Comparison of ENCODE assay signal across 9 cellular contexts in genomic region chr14:24432259-24433131, GRCh38. TPM values are rescaled to one million over a fixed set of nuclear protein-coding genes. Genes with fewer than 3 reads are reported as not detected.
DNase-seq lines count a peak whose midpoint lies in the region; ATAC-seq, FAIRE-seq and TF ChIP-seq lines count a peak whose summit lies in the region.
"Had no signal": no experiment of that assay in that cellular context is flagged by ENCODE, and none has a peak within 500 bp of the region (broad histone marks: within the 10 kb centered on the region; RNA-seq: fewer than 3 reads in every experiment).

No MANE protein-coding gene starts in this region.

- H4K20me1 ChIP-seq in HepG2 (ENCODE audit: insufficient read depth, low read length): peaks cover 16% of the 10 kb centered on the region

- no peak overlapping the region for H3K9ac ChIP-seq in HepG2 (ENCODE audit: insufficient read depth, low read depth, low read length)

- H2AFZ ChIP-seq in HepG2 (ENCODE audit: low read length): no peak overlapping the region

- H3K27me3 ChIP-seq in HepG2 (ENCODE audit: control insufficient read depth in 1 of 2, insufficient read depth in 2 of 2, low read length in 2 of 2) (no peaks in the 10 kb centered on the region; a peak in 1 of 5 replicates), suprapubic skin (no peaks in the 10 kb centered on the region)

- DNase-seq in activated T-cell treated with anti-CD3 and anti-CD28 coated beads, Interleukin-2, amount 50 U/mL, for 24 hours: no peak
- DNase-seq in activated T-cell treated with anti-CD3 and anti-CD28 coated beads for 4 hours (no peak), astrocyte of the cerebellum (ENCODE audit: low read depth) (no peak), HepG2 (ENCODE audit: low spot score) (no peak), suprapubic skin (ENCODE audit: low spot score in 2 of 2) (peak in 1 of 2 donors; percentile 78), SW480 (ENCODE audit: low spot score) (no peak), NCI-H2081 treated with DMSO at 0.1 percent for 48 hours (lab: John Stamatoyannopoulos, UW) (no peak), NCI-H1694 treated with DMSO at 0.1 percent for 48 hours (lab: John Stamatoyannopoulos, UW) (no peak)

- H3K4me1 ChIP-seq in HepG2 (ENCODE audit: insufficient read depth, low read length): peaks cover 44% of the 10 kb centered on the region
- H3K4me1 ChIP-seq in suprapubic skin: peaks cover 68% of the 10 kb centered on the region

- no peaks in the 10 kb centered on the region for H3K9me3 Mint-ChIP-seq in activated T-cell treated with anti-CD3 and anti-CD28 coated beads, Interleukin-2, amount 50 U/mL, for 24 hours
- H3K9me3 Mint-ChIP-seq: activated naive CD8-positive, alpha-beta T cell treated with anti-CD3 and anti-CD28 coated beads, Interleukin-2, amount 10 ng/mL, durations not matched to agents 7 days and 5 days had no signal

- intact Hi-C loops in HepG2 (cut with micrococcal nuclease; ENCODE audit: unreplicated experiment): loop anchor here (10.0 kb wide), 1 partner anchor 848 kb away; no protein-coding TSS in a partner anchor

- H3K36me3 ChIP-seq in HepG2 (replicated peaks in 1 of 2; ENCODE audit: control insufficient read depth in 1 of 2, insufficient read depth in 2 of 2, low read length in 2 of 2): peaks cover 29 to 37% of the 10 kb centered on the region in 2 experiments
- H3K36me3 ChIP-seq in suprapubic skin: peaks cover 44% of the 10 kb centered on the region

- peak overlapping the region; percentile 97 for H3K27ac Mint-ChIP-seq in activated T-cell treated with anti-CD3 and anti-CD28 coated beads, Interleukin-2, amount 50 U/mL, for 24 hours

- ATAC-seq in HepG2: no peak

- TF ChIP-seq EP300 in HepG2 (IDR thresholded peaks at IDR 0.05; ENCODE audit: low read depth in 2 of 2, low read length in 2 of 2) (no peak), HepG2 (CRISPR knock-in tag; IDR thresholded peaks at IDR 0.05; ENCODE audit: borderline replicate concordance) (no peak), suprapubic skin (IDR thresholded peaks at IDR 0.05) (no peak)

- H3K27ac ChIP-seq in HepG2 (ENCODE audit: extremely low read length, insufficient read depth, low read length) (no peak overlapping the region), suprapubic skin (no peak overlapping the region)

- TF ChIP-seq POLR2A in HepG2 (IDR thresholded peaks at IDR 0.05; ENCODE audit: insufficient read depth in 1 of 2, low read depth in 2 of 2, low read length in 2 of 2) (no peak), suprapubic skin (IDR thresholded peaks at IDR 0.05) (no peak)

- peak overlapping the region; percentile 86 for H3K4me2 ChIP-seq in HepG2 (ENCODE audit: low read depth, low read length)

- in situ Hi-C loops in astrocyte of the cerebellum (cut with HindIII; ENCODE audit: low sequenced_read_pairs) (loop anchor here (10.0 kb wide), 1 partner anchor 228 kb away; the partner anchor contains the start of gene TSSK4), HepG2 (cut with HindIII; ENCODE audit: extremely low pct_ligation_motif_present, low pct_unique_long_range_greater_than_20kb) (loop anchor here (5.0 to 10.0 kb wide), 3 partner anchors 65 to 188 kb away; partner anchors contain the start of genes NFATC4 and TINF2)

- H3K4me1 Mint-ChIP-seq in activated T-cell treated with anti-CD3 and anti-CD28 coated beads, Interleukin-2, amount 50 U/mL, for 24 hours (ENCODE audit: low read depth): peaks cover 43% of the 10 kb centered on the region

- BruUV-seq in HepG2 (replicated peaks; lab: Mats Ljungman, UMichigan): no TSS peak

- peaks cover 6% of the 10 kb centered on the region for H3K79me2 ChIP-seq in HepG2 (ENCODE audit: insufficient read depth, low read length)

- H3K9me3 ChIP-seq in HepG2 (ENCODE audit: low read length) (no peaks in the 10 kb centered on the region), suprapubic skin (no peaks in the 10 kb centered on the region)

- TF ChIP-seq CTCF in astrocyte of the cerebellum (IDR thresholded peaks at IDR 0.05; ENCODE audit: low read depth, low read length, missing control alignments) (no peak), HepG2 (CRISPR knock-in tag; IDR thresholded peaks at IDR 0.05) (no peak), suprapubic skin (IDR thresholded peaks at IDR 0.05) (no peak)

- POLR2A ChIA-PET in HepG2 (lab: Yijun Ruan, JAX): interaction anchor here (0.7 to 9.1 kb wide), 34 partner anchors 9 to 1593 kb away, joined by 3 to 242 read pairs (median 6); partner anchors contain the start of genes ACIN1, C14orf119, CHMP4A and CIDEB

- 93% methylated on average over 24 of the region's 24 CpGs for WGBS in HepG2 (ENCODE audit: low lambda C conversion rate)
- WGBS in suprapubic skin: 68% methylated on average over 18 of the region's 24 CpGs

- no peak for FAIRE-seq in HepG2 (lab: Jason Lieb, UNC)

- TF ChIP-seq RAD21 in HepG2 (CRISPR knock-in tag; IDR thresholded peaks at IDR 0.05): no peak

- H3K4me3 ChIP-seq in astrocyte of the cerebellum (ENCODE audit: low read depth, low read length) (peak overlapping the region; percentile 74), HepG2 (replicated peaks in 1 of 3; ENCODE audit: insufficient read depth in 1 of 3, low read depth in 2 of 3, low read length in 3 of 3) (peak overlapping the region in 1 of 3 experiments; percentile 80; a peak in 1 of 6 replicates), suprapubic skin (peak overlapping the region; percentile 87)

- H3K36me3 Mint-ChIP-seq in activated T-cell treated with anti-CD3 and anti-CD28 coated beads, Interleukin-2, amount 50 U/mL, for 24 hours (ENCODE audit: low read depth): peaks cover 70% of the 10 kb centered on the region

- H3K4me3 Mint-ChIP-seq in activated T-cell treated with anti-CD3 and anti-CD28 coated beads, Interleukin-2, amount 50 U/mL, for 24 hours: peak overlapping the region; percentile 91

- CTCF ChIA-PET in HepG2 (lab: Yijun Ruan, JAX; ENCODE audit: low intra/inter-chr PET ratio, low total read pairs): interaction anchor here (1.1 to 11.8 kb wide), 5 partner anchors 8 to 125 kb away, joined by 3 to 295 read pairs (median 8); partner anchors contain the start of genes ADCY4, CIDEB and NFATC4

- H3K27me3 Mint-ChIP-seq in activated T-cell treated with anti-CD3 and anti-CD28 coated beads, Interleukin-2, amount 50 U/mL, for 24 hours: no peaks in the 10 kb centered on the region
- H3K27me3 Mint-ChIP-seq: activated naive CD8-positive, alpha-beta T cell treated with anti-CD3 and anti-CD28 coated beads, Interleukin-2, amount 10 ng/mL, durations not matched to agents 7 days and 5 days had no signal

RNA-seq across cellular contexts. Expression of gene KHNYN, which starts 2.7 kb away (rescaled TPM):
- total RNA-seq in HepG2 (2016; rRNA removed; fragmentation: Illumina TruSeq; extraction: Trizol) (72.2 and 75.7 TPM in 2 replicates), suprapubic skin (100 to 1,000 TPM in 1 of 4 donors, 10 to 100 TPM in 3; 56.7 to 145 (median 84.3) TPM)
- 10.2 and 10.7 TPM in 2 replicates for total RNA-seq in HepG2 (2016; cell fraction: cytosol; rRNA removed; fragmentation: Illumina TruSeq; extraction: Trizol; ENCODE audit: low read depth)
- 60.0 and 78.8 TPM in 2 replicates for total RNA-seq in HepG2 (2016; cell fraction: insoluble cytoplasmic fraction; rRNA removed; fragmentation: Illumina TruSeq; extraction: Trizol)
- 35.9 and 40.5 TPM in 2 replicates for total RNA-seq in HepG2 (2016; cell fraction: membrane; rRNA removed; fragmentation: Illumina TruSeq; extraction: Trizol)
- total RNA-seq in HepG2 (2016; cell fraction: nucleus; rRNA removed; fragmentation: Illumina TruSeq; extraction: Trizol): 62.0 and 78.7 TPM in 2 replicates
- 52.8 and 76.4 TPM in 2 replicates for polyA plus RNA-seq in HepG2 (2011; rRNA removed)
- 36.1 and 40.8 TPM in 2 replicates for polyA plus RNA-seq in HepG2 (2011; cell fraction: cytosol; rRNA removed)
- polyA plus RNA-seq in HepG2 (2011; cell fraction: nucleus; rRNA removed): 158 and 160 TPM in 2 replicates
- polyA plus RNA-seq in HepG2 (2012): 82.6 and 83.5 TPM in 2 replicates
- polyA plus RNA-seq in HepG2 (2016; cell fraction: cytosol; fragmentation: Illumina TruSeq; extraction: Trizol; ENCODE audit: low read depth): 4.7 and 5.4 TPM in 2 replicates
- polyA plus RNA-seq in HepG2 (2016; cell fraction: insoluble cytoplasmic fraction; fragmentation: Illumina TruSeq; extraction: Trizol; ENCODE audit: low read depth): 37.4 and 41.5 TPM in 2 replicates
- polyA plus RNA-seq in HepG2 (2016; cell fraction: membrane; fragmentation: Illumina TruSeq; extraction: Trizol; ENCODE audit: low read depth): 19.0 and 20.9 TPM in 2 replicates
- polyA plus RNA-seq in HepG2 (2016; cell fraction: nucleus; fragmentation: Illumina TruSeq; extraction: Trizol; ENCODE audit: insufficient read depth, low read depth): 71.6 and 72.4 TPM in 2 replicates
- 29.4 and 108 TPM in 2 replicates for polyA minus RNA-seq in HepG2 (2011; rRNA and poly(A)+ RNA removed; ENCODE audit: low replicate concordance)
- polyA minus RNA-seq in HepG2 (2011; cell fraction: cytosol; rRNA and poly(A)+ RNA removed): 32.8 and 41.4 TPM in 2 replicates
- 109 and 126 TPM in 2 replicates for polyA minus RNA-seq in HepG2 (2011; cell fraction: nucleus; rRNA and poly(A)+ RNA removed)

RNA-seq across cellular contexts. Expression of gene CBLN3, which starts 3.0 kb away (rescaled TPM):
- total RNA-seq in HepG2 (2016; rRNA removed; fragmentation: Illumina TruSeq; extraction: Trizol): 0.45 and 0.66 TPM in 2 replicates
- total RNA-seq in HepG2 (2016; cell fraction: cytosol; rRNA removed; fragmentation: Illumina TruSeq; extraction: Trizol; ENCODE audit: low read depth): 0.62 and 0.81 TPM in 2 replicates
- 0.58 and 0.78 TPM in 2 replicates for total RNA-seq in HepG2 (2016; cell fraction: insoluble cytoplasmic fraction; rRNA removed; fragmentation: Illumina TruSeq; extraction: Trizol)
- total RNA-seq in HepG2 (2016; cell fraction: membrane; rRNA removed; fragmentation: Illumina TruSeq; extraction: Trizol): 1.3 TPM in 2 replicates
- total RNA-seq in HepG2 (2016; cell fraction: nucleus; rRNA removed; fragmentation: Illumina TruSeq; extraction: Trizol): 0.47 and 0.60 TPM in 2 replicates
- 0.74 and 0.98 TPM in 2 replicates for polyA plus RNA-seq in HepG2 (2011; rRNA removed)
- polyA plus RNA-seq in HepG2 (2011; cell fraction: cytosol; rRNA removed): 0.71 and 0.97 TPM in 2 replicates
- polyA plus RNA-seq in HepG2 (2011; cell fraction: nucleus; rRNA removed): 1.3 and 1.8 TPM in 2 replicates
- polyA plus RNA-seq in HepG2 (2012): 0.77 and 1.9 TPM in 2 replicates
- polyA plus RNA-seq in HepG2 (2016; cell fraction: cytosol; fragmentation: Illumina TruSeq; extraction: Trizol; ENCODE audit: low read depth): 0.70 and 0.86 TPM in 2 replicates
- 0.62 and 1.3 TPM in 2 replicates for polyA plus RNA-seq in HepG2 (2016; cell fraction: insoluble cytoplasmic fraction; fragmentation: Illumina TruSeq; extraction: Trizol; ENCODE audit: low read depth)
- 1.4 TPM in 2 replicates for polyA plus RNA-seq in HepG2 (2016; cell fraction: membrane; fragmentation: Illumina TruSeq; extraction: Trizol; ENCODE audit: low read depth)
- 1.3 and 1.6 TPM in 2 replicates for polyA plus RNA-seq in HepG2 (2016; cell fraction: nucleus; fragmentation: Illumina TruSeq; extraction: Trizol; ENCODE audit: insufficient read depth, low read depth)
- 0.37 and 0.92 TPM in 2 replicates for polyA minus RNA-seq in HepG2 (2011; rRNA and poly(A)+ RNA removed; ENCODE audit: low replicate concordance)
- 0.30 and 0.35 TPM in 2 replicates for polyA minus RNA-seq in HepG2 (2011; cell fraction: cytosol; rRNA and poly(A)+ RNA removed)
- 0.52 and 0.75 TPM in 2 replicates for polyA minus RNA-seq in HepG2 (2011; cell fraction: nucleus; rRNA and poly(A)+ RNA removed)
- 1 to 10 TPM in 1 of 4 donors, under 1 TPM in 2, not detected in 1; 0.30 to 2.6 (median 0.93) TPM for total RNA-seq in suprapubic skin

RNA-seq across cellular contexts. Expression of gene SDR39U1, which starts 10.1 kb away (rescaled TPM):
- total RNA-seq in HepG2 (2016; rRNA removed; fragmentation: Illumina TruSeq; extraction: Trizol) (25.0 and 34.4 TPM in 2 replicates), suprapubic skin (10 to 100 TPM; 30.1 to 82.3 (median 38.6) TPM)
- 13.3 and 16.3 TPM in 2 replicates for total RNA-seq in HepG2 (2016; cell fraction: cytosol; rRNA removed; fragmentation: Illumina TruSeq; extraction: Trizol; ENCODE audit: low read depth)
- total RNA-seq in HepG2 (2016; cell fraction: insoluble cytoplasmic fraction; rRNA removed; fragmentation: Illumina TruSeq; extraction: Trizol): 19.5 and 33.3 TPM in 2 replicates
- total RNA-seq in HepG2 (2016; cell fraction: membrane; rRNA removed; fragmentation: Illumina TruSeq; extraction: Trizol): 24.0 and 26.0 TPM in 2 replicates
- 44.1 and 45.4 TPM in 2 replicates for total RNA-seq in HepG2 (2016; cell fraction: nucleus; rRNA removed; fragmentation: Illumina TruSeq; extraction: Trizol)
- 129 and 163 TPM in 2 replicates for polyA plus RNA-seq in HepG2 (2011; rRNA removed)
- polyA plus RNA-seq in HepG2 (2011; cell fraction: cytosol; rRNA removed): 99.7 and 120 TPM in 2 replicates
- 808 and 816 TPM in 2 replicates for polyA plus RNA-seq in HepG2 (2011; cell fraction: nucleus; rRNA removed)
- 66.2 and 118 TPM in 2 replicates for polyA plus RNA-seq in HepG2 (2012)
- 50.3 and 55.8 TPM in 2 replicates for polyA plus RNA-seq in HepG2 (2016; cell fraction: cytosol; fragmentation: Illumina TruSeq; extraction: Trizol; ENCODE audit: low read depth)
- 73.2 and 88.2 TPM in 2 replicates for polyA plus RNA-seq in HepG2 (2016; cell fraction: insoluble cytoplasmic fraction; fragmentation: Illumina TruSeq; extraction: Trizol; ENCODE audit: low read depth)
- 64.6 and 72.1 TPM in 2 replicates for polyA plus RNA-seq in HepG2 (2016; cell fraction: membrane; fragmentation: Illumina TruSeq; extraction: Trizol; ENCODE audit: low read depth)
- 164 and 186 TPM in 2 replicates for polyA plus RNA-seq in HepG2 (2016; cell fraction: nucleus; fragmentation: Illumina TruSeq; extraction: Trizol; ENCODE audit: insufficient read depth, low read depth)
- 27.9 and 51.2 TPM in 2 replicates for polyA minus RNA-seq in HepG2 (2011; rRNA and poly(A)+ RNA removed; ENCODE audit: low replicate concordance)
- polyA minus RNA-seq in HepG2 (2011; cell fraction: cytosol; rRNA and poly(A)+ RNA removed): 18.8 and 21.3 TPM in 2 replicates
- 95.4 and 110 TPM in 2 replicates for polyA minus RNA-seq in HepG2 (2011; cell fraction: nucleus; rRNA and poly(A)+ RNA removed)

RNA-seq across cellular contexts. Expression of gene NYNRIN, which starts 33.7 kb away (rescaled TPM):
- 1.1 and 1.3 TPM in 2 replicates for total RNA-seq in HepG2 (2016; rRNA removed; fragmentation: Illumina TruSeq; extraction: Trizol)
- total RNA-seq in HepG2 (2016; cell fraction: cytosol; rRNA removed; fragmentation: Illumina TruSeq; extraction: Trizol; ENCODE audit: low read depth): 0.09 and 0.10 TPM in 2 replicates
- total RNA-seq in HepG2 (2016; cell fraction: insoluble cytoplasmic fraction; rRNA removed; fragmentation: Illumina TruSeq; extraction: Trizol): 0.91 and 1.1 TPM in 2 replicates
- 0.24 and 0.34 TPM in 2 replicates for total RNA-seq in HepG2 (2016; cell fraction: membrane; rRNA removed; fragmentation: Illumina TruSeq; extraction: Trizol)
- total RNA-seq in HepG2 (2016; cell fraction: nucleus; rRNA removed; fragmentation: Illumina TruSeq; extraction: Trizol): 1.0 and 1.4 TPM in 2 replicates
- 0.63 and 0.95 TPM in 2 replicates for polyA plus RNA-seq in HepG2 (2011; rRNA removed)
- polyA plus RNA-seq in HepG2 (2011; cell fraction: cytosol; rRNA removed): 0.39 and 0.44 TPM in 2 replicates
- 2.0 and 2.1 TPM in 2 replicates for polyA plus RNA-seq in HepG2 (2011; cell fraction: nucleus; rRNA removed)
- polyA plus RNA-seq in HepG2 (2012): 1.8 and 5.9 TPM in 2 replicates
- polyA plus RNA-seq in HepG2 (2016; cell fraction: cytosol; fragmentation: Illumina TruSeq; extraction: Trizol; ENCODE audit: low read depth): 0.07 and 0.08 TPM in 2 replicates
- 0.72 and 0.83 TPM in 2 replicates for polyA plus RNA-seq in HepG2 (2016; cell fraction: insoluble cytoplasmic fraction; fragmentation: Illumina TruSeq; extraction: Trizol; ENCODE audit: low read depth)
- polyA plus RNA-seq in HepG2 (2016; cell fraction: membrane; fragmentation: Illumina TruSeq; extraction: Trizol; ENCODE audit: low read depth): 0.13 and 0.14 TPM in 2 replicates
- polyA plus RNA-seq in HepG2 (2016; cell fraction: nucleus; fragmentation: Illumina TruSeq; extraction: Trizol; ENCODE audit: insufficient read depth, low read depth): 1.2 and 1.5 TPM in 2 replicates
- 2.4 TPM in 1 of 2 replicates, not detected in the other for polyA minus RNA-seq in HepG2 (2011; rRNA and poly(A)+ RNA removed; ENCODE audit: low replicate concordance)
- 1.4 and 1.5 TPM in 2 replicates for polyA minus RNA-seq in HepG2 (2011; cell fraction: cytosol; rRNA and poly(A)+ RNA removed)
- polyA minus RNA-seq in HepG2 (2011; cell fraction: nucleus; rRNA and poly(A)+ RNA removed): 1.7 and 1.9 TPM in 2 replicates
- 10 to 100 TPM; 18.5 to 43.6 (median 29.8) TPM for total RNA-seq in suprapubic skin
